Comparison of ENCODE assay signal across 19 cellular contexts in genomic region chr2:159226608-159227007, GRCh38. TPM values are rescaled to one million over a fixed set of nuclear protein-coding genes. Genes with fewer than 3 reads are reported as not detected.
DNase-seq lines count a peak whose midpoint lies in the region; ATAC-seq, FAIRE-seq and TF ChIP-seq lines count a peak whose summit lies in the region.
"Had no signal": no experiment of that assay in that cellular context is flagged by ENCODE, and none has a peak within 500 bp of the region (broad histone marks: within the 10 kb centered on the region; RNA-seq: fewer than 3 reads in every experiment).

No MANE protein-coding gene starts in this region.

- H2AFZ ChIP-seq in astrocyte (ENCODE audit: low read depth, low read length): no peak overlapping the region

- DNase-seq in NCI-H1092 treated with DMSO at 0.1 percent for 48 hours (lab: John Stamatoyannopoulos, UW) (peak; percentile 16), NCI-H1092 (lab: John Stamatoyannopoulos, UW) (no peak), HL-60 (ENCODE audit: low read depth in 1 of 2, low spot score in 1 of 2) (no peak), astrocyte (ENCODE audit: low read depth) (no peak), lung (ENCODE audit: low spot score) (no peak), iPS-NIHi11 (ENCODE audit: low spot score) (no peak), SHP77 treated with DMSO at 0.1 percent for 48 hours (lab: John Stamatoyannopoulos, UW) (no peak)
- DNase-seq in effector CD8-positive, alpha-beta T cell (lab: John Stamatoyannopoulos, UW): no peak
- DNase-seq: 8988T; activated CD4-positive, CD25-positive, alpha-beta regulatory T cell; BE2C; naive thymus-derived CD4-positive, alpha-beta T cell; stimulated activated CD4-positive, alpha-beta T cell treated with anti-CD3 and anti-CD28 coated beads, Interleukin-4, amount 100 ng/mL, for 24 hours; substantia nigra had no signal

- no peaks in the 10 kb centered on the region for H3K27me3 ChIP-seq in HL-60 (ENCODE audit: insufficient read depth, poor library complexity, severe bottlenecking)
- H3K27me3 ChIP-seq in astrocyte (ENCODE audit: insufficient read depth, low read length): no peaks in the 10 kb centered on the region
- H3K27me3 ChIP-seq in lung (ENCODE audit: control insufficient read depth, insufficient read depth): no peaks in the 10 kb centered on the region
- H3K27me3 ChIP-seq: BE2C, esophagus muscularis mucosa had no signal

- no peak overlapping the region for H3K4me3 Mint-ChIP-seq in astrocyte (ENCODE audit: unreplicated experiment)
- H3K4me3 Mint-ChIP-seq: activated naive CD8-positive, alpha-beta T cell treated with anti-CD3 and anti-CD28 coated beads for 36 hours; memory B cell; naive thymus-derived CD4-positive, alpha-beta T cell had no signal

- TF ChIP-seq CTCF in HL-60 (IDR thresholded peaks at IDR 0.05; ENCODE audit: insufficient read depth, low read length) (no peak), astrocyte (IDR thresholded peaks at IDR 0.05; ENCODE audit: insufficient read depth, low read depth, low read length) (no peak), lung (IDR thresholded peaks at IDR 0.05; ENCODE audit: control extremely low read depth, extremely low read depth) (no peak)

- H3K27ac ChIP-seq in HL-60 (replicated peaks) (peak overlapping the region; percentile 2), astrocyte (ENCODE audit: low read depth, low read length) (peak overlapping the region; percentile 21), lung (ENCODE audit: low read depth in 1 of 2, low read length in 1 of 2) (peak overlapping the region; percentile 54 to 75)

- peaks cover 5% of the 10 kb centered on the region for H3K4me1 Mint-ChIP-seq in astrocyte (ENCODE audit: low read depth, unreplicated experiment)
- H3K4me1 Mint-ChIP-seq: memory B cell had no signal

- H3K27me3 Mint-ChIP-seq in astrocyte (ENCODE audit: low read depth, unreplicated experiment): no peaks in the 10 kb centered on the region
- H3K27me3 Mint-ChIP-seq: activated naive CD8-positive, alpha-beta T cell treated with anti-CD3 and anti-CD28 coated beads for 36 hours; memory B cell had no signal

- H3K4me3 ChIP-seq in HL-60 (replicated peaks; ENCODE audit: insufficient read depth, low read length) (no peak overlapping the region), astrocyte (ENCODE audit: insufficient read depth, low read depth, low read length) (no peak overlapping the region), lung (no peak overlapping the region)
- H3K4me3 ChIP-seq: esophagus muscularis mucosa, HAP-1 had no signal

- no peak for FAIRE-seq in astrocyte (lab: Jason Lieb, UNC)
- FAIRE-seq: bronchial epithelial cell had no signal

- no peaks in the 10 kb centered on the region for H3K9me3 ChIP-seq in astrocyte (ENCODE audit: insufficient read depth, low read depth, low read length)
- peaks cover 0 to 3% of the 10 kb centered on the region in 2 donors for H3K9me3 ChIP-seq in lung (ENCODE audit: control insufficient read depth in 2 of 2, insufficient read depth in 1 of 2, low read length in 1 of 2)
- H3K9me3 ChIP-seq: BE2C, esophagus muscularis mucosa, HAP-1 had no signal

- H3K4me1 ChIP-seq in astrocyte (ENCODE audit: insufficient read depth, low read length): peaks cover 12% of the 10 kb centered on the region
- peaks cover 0 to 23% of the 10 kb centered on the region in 2 donors for H3K4me1 ChIP-seq in lung (ENCODE audit: control insufficient read depth in 2 of 2, insufficient read depth in 2 of 2, low read length in 2 of 2)
- H3K4me1 ChIP-seq: BE2C had no signal

- H3K36me3 Mint-ChIP-seq in astrocyte (ENCODE audit: low read depth, unreplicated experiment): peaks cover 53% of the 10 kb centered on the region

- H3K9me3 Mint-ChIP-seq in astrocyte (ENCODE audit: unreplicated experiment): no peaks in the 10 kb centered on the region
- H3K9me3 Mint-ChIP-seq: activated naive CD8-positive, alpha-beta T cell treated with anti-CD3 and anti-CD28 coated beads for 36 hours; memory B cell; naive thymus-derived CD4-positive, alpha-beta T cell had no signal

- H3K79me2 ChIP-seq in astrocyte (ENCODE audit: insufficient read depth, low read length): no peaks in the 10 kb centered on the region

- ATAC-seq in lung (ENCODE audit: insufficient read depth, low FRiP score): no peak

- H3K36me3 ChIP-seq in astrocyte (ENCODE audit: insufficient read depth, low read length) (peaks cover 12% of the 10 kb centered on the region), lung (ENCODE audit: control insufficient read depth in 2 of 2, insufficient read depth in 2 of 2, low read length in 2 of 2) (peaks cover 12 to 45% of the 10 kb centered on the region in 2 donors)
- H3K36me3 ChIP-seq: BE2C, HAP-1 had no signal

- H3K9ac ChIP-seq in astrocyte (ENCODE audit: low read length): no peak overlapping the region

- no peak overlapping the region for H3K27ac Mint-ChIP-seq in astrocyte (ENCODE audit: unreplicated experiment)
- H3K27ac Mint-ChIP-seq: memory B cell had no signal

- H4K20me1 ChIP-seq in astrocyte (ENCODE audit: insufficient read depth, low read length): no peaks in the 10 kb centered on the region

- no peak overlapping the region for H3K4me2 ChIP-seq in astrocyte (ENCODE audit: low read length)

RNA-seq across cellular contexts. Expression of gene WDSUB1, which starts 59.9 kb away (rescaled TPM):
- total RNA-seq in astrocyte (4.4 and 5.4 TPM in 2 replicates), lung (10 to 100 TPM in 1 of 2 donors, 1 to 10 TPM in 1; 9.9 to 18.3 TPM)
- polyA plus RNA-seq in lung: 1 to 10 TPM; 7.7 to 9.7 TPM

Comparison
In these comparisons a context has a peak if more than half of its experiments do, and no peak if none do; other contexts are left out.
1. H3K27ac ChIP-seq: peak in every context shown above with its lines; median percentile 64 in lung; 21 in astrocyte; 2 in HL-60.